8 cellular contexts compared by ENCODE assay signal in genomic region chr17:82751571-82752370, GRCh38. TPM values are rescaled to one million over a fixed set of nuclear protein-coding genes. Genes with fewer than 3 reads are reported as not detected.
DNase-seq lines count a peak whose midpoint lies in the region; TF ChIP-seq lines count a peak whose summit lies in the region.

Gene TBCD, plus strand, starts transcription at chr17:82752065. Its CDS starts 129 bp downstream, at chr17:82752194.

- no peaks in the 10 kb centered on the region for H3K36me3 ChIP-seq in neural cell (ENCODE audit: insufficient read depth, low read length)

- H3K27me3 Mint-ChIP-seq in stimulated activated naive CD8-positive, alpha-beta T cell treated with anti-CD3 and anti-CD28 coated beads, Interleukin-15, Interleukin-2, amounts not matched to agents 100 ng/mL and 50 ng/mL, for 24 hours = no peaks in the 10 kb centered on the region

- no peaks in the 10 kb centered on the region for H3K27me3 ChIP-seq in neural cell (ENCODE audit: insufficient read depth, low read depth, low read length)

- H3K4me1 Mint-ChIP-seq in stimulated activated naive CD8-positive, alpha-beta T cell treated with anti-CD3 and anti-CD28 coated beads, Interleukin-15, Interleukin-2, amounts not matched to agents 100 ng/mL and 50 ng/mL, for 24 hours (ENCODE audit: low read depth) = peaks cover 30% of the 10 kb centered on the region

- peak within 1 kb of the TSS; percentile 62 for H3K27ac ChIP-seq in neural cell (ENCODE audit: low read length)

- H3K79me2 ChIP-seq in neural cell (replicated peaks; ENCODE audit: insufficient read depth, low read length) = peaks cover 18% of the 10 kb centered on the region

- H3K4me3 Mint-ChIP-seq in stimulated activated naive CD8-positive, alpha-beta T cell treated with anti-CD3 and anti-CD28 coated beads, Interleukin-15, Interleukin-2, amounts not matched to agents 100 ng/mL and 50 ng/mL, for 24 hours = peak within 1 kb of the TSS; percentile 87

- H3K4me2 ChIP-seq in neural cell (ENCODE audit: low read length) = peak within 1 kb of the TSS; percentile 61

- TF ChIP-seq RAD21 in neural cell (conservative IDR thresholded peaks at IDR 0.05) = peak; percentile 40

- no peak within 1 kb of the TSS for H2AFZ ChIP-seq in neural cell (ENCODE audit: low read depth, low read length)

- H3K4me3 ChIP-seq in neural cell (ENCODE audit: low read length) = peak within 1 kb of the TSS; percentile 94

- peak; percentile 16 for TF ChIP-seq CTCF in neural cell (IDR thresholded peaks at IDR 0.05; ENCODE audit: poor library complexity, severe bottlenecking)

- peak within 1 kb of the TSS; percentile 79 for H3K9ac ChIP-seq in neural cell (ENCODE audit: low read length)

- peak within 1 kb of the TSS; percentile 49 for H3K27ac Mint-ChIP-seq in stimulated activated naive CD8-positive, alpha-beta T cell treated with anti-CD3 and anti-CD28 coated beads, Interleukin-15, Interleukin-2, amounts not matched to agents 100 ng/mL and 50 ng/mL, for 24 hours

- no peaks in the 10 kb centered on the region for H4K20me1 ChIP-seq in neural cell (ENCODE audit: insufficient read depth)

- no peaks in the 10 kb centered on the region for H3K9me2 ChIP-seq in neural cell (ENCODE audit: insufficient read depth, low read length)

- no peaks in the 10 kb centered on the region for H3K9me3 Mint-ChIP-seq in stimulated activated naive CD8-positive, alpha-beta T cell treated with anti-CD3 and anti-CD28 coated beads, Interleukin-15, Interleukin-2, amounts not matched to agents 100 ng/mL and 50 ng/mL, for 24 hours

- H3F3A ChIP-seq in neural cell (ENCODE audit: insufficient read depth, low read length, poor library complexity, severe bottlenecking) = no peaks in the 10 kb centered on the region

- H3K36me3 Mint-ChIP-seq in stimulated activated naive CD8-positive, alpha-beta T cell treated with anti-CD3 and anti-CD28 coated beads, Interleukin-15, Interleukin-2, amounts not matched to agents 100 ng/mL and 50 ng/mL, for 24 hours (ENCODE audit: low read depth) = peaks cover 4% of the 10 kb centered on the region

- peak; percentile 92 for DNase-seq in Daoy (ENCODE audit: low read depth)
- peak; percentile 84 for DNase-seq in H4 (ENCODE audit: low spot score)
- DNase-seq in LoVo (ENCODE audit: low spot score) = peak; percentile 91
- peak; percentile 84 for DNase-seq in SIG-M5 treated with dmso at 0.1 percent for 504 hours (lab: John Stamatoyannopoulos, UW; ENCODE audit: unreplicated experiment)
- peak; percentile 89 for DNase-seq in activated gamma-delta T cell (lab: John Stamatoyannopoulos, UW)
- peak; percentile 83 for DNase-seq in fibroblast of the conjunctiva (ENCODE audit: low read depth)

- no peaks in the 10 kb centered on the region for H3K9me3 ChIP-seq in neural cell (ENCODE audit: low read length)

- TF ChIP-seq EP300 in neural cell (conservative IDR thresholded peaks at IDR 0.05; ENCODE audit: poor library complexity, severe bottlenecking) = peak; percentile 48

TF ChIP-seq in neural cell, 6 proteins besides CTCF, POLR2A, EP300 and RAD21:
- TF ChIP-seq EZH2 (IDR thresholded peaks at IDR 0.05; ENCODE audit: borderline replicate concordance, insufficient read depth, low read length, poor library complexity, severe bottlenecking) (no peak), POLR2AphosphoS5 (IDR thresholded peaks at IDR 0.05) (peak; percentile 64), MXI1 (conservative IDR thresholded peaks at IDR 0.05; ENCODE audit: poor library complexity, severe bottlenecking) (peak; percentile 98), TAF1 (IDR thresholded peaks at IDR 0.05; ENCODE audit: low read depth) (peak; percentile 38), REST (IDR thresholded peaks at IDR 0.05; ENCODE audit: borderline replicate concordance) (peak; percentile 11), SMC3 (conservative IDR thresholded peaks at IDR 0.05; ENCODE audit: poor library complexity) (no peak)

RNA-seq across cellular contexts. Expression of gene TBCD, which starts in this region (rescaled TPM):
- 21.5 and 23.0 TPM in 2 replicates for total RNA-seq in Daoy (2014; rRNA removed; shearing (Covaris generic))
- total RNA-seq in H4 (2014; rRNA removed; shearing (Covaris generic)) = 17.6 and 28.5 TPM in 2 replicates
- 64.8 and 67.2 TPM in 2 replicates for polyA plus RNA-seq in neural cell
- 64.2 and 85.9 TPM in 2 replicates for polyA minus RNA-seq in neural cell

Comparison
In these comparisons a context has a peak if more than half of its experiments do, and no peak if none do; other contexts are left out.
1. Peak in every context shown above with its lines: DNase-seq, H3K4me3 ChIP-seq and H3K27ac ChIP-seq.